Comparison of ENCODE assay signal across 20 cellular contexts in genomic region chr1:10680487-10680886, GRCh38.
DNase-seq lines count a peak whose midpoint lies in the region; ATAC-seq, FAIRE-seq and TF ChIP-seq lines count a peak whose summit lies in the region.
"Had no signal": no experiment of that assay in that cellular context is flagged by ENCODE, and none has a peak within 500 bp of the region (broad histone marks: within the 10 kb centered on the region; RNA-seq: fewer than 3 reads in every experiment).

No MANE protein-coding gene starts in this region.

- H3K36me3 Mint-ChIP-seq in GM23338 (ENCODE audit: low read depth): no peaks in the 10 kb centered on the region
- H3K36me3 Mint-ChIP-seq: T-cell had no signal

- no peaks in the 10 kb centered on the region for H3K9me3 ChIP-seq in lower lobe of right lung

- FAIRE-seq in bronchial epithelial cell (lab: Jason Lieb, UNC): peak; percentile 40

- H4K20me1 ChIP-seq in GM23338 (replicated peaks; ENCODE audit: insufficient read depth): no peaks in the 10 kb centered on the region

- H3K27me3 ChIP-seq in bronchial epithelial cell (ENCODE audit: control insufficient read depth, insufficient read depth, low read length): no peaks in the 10 kb centered on the region
- H3K27me3 ChIP-seq in lower lobe of right lung (ENCODE audit: low read depth): no peaks in the 10 kb centered on the region
- H3K27me3 ChIP-seq in GM23338 (ENCODE audit: insufficient read depth): no peaks in the 10 kb centered on the region

- ATAC-seq in lower lobe of right lung: peak; percentile 63 to 75
- no peak for ATAC-seq in GM23338
- ATAC-seq: T-cell had no signal

- no peak overlapping the region for H3K27ac Mint-ChIP-seq in GM23338
- H3K27ac Mint-ChIP-seq: nephron progenitor cell, T-cell had no signal

- H3K27me3 Mint-ChIP-seq in GM23338 (ENCODE audit: insufficient read depth, low read depth, poor library complexity): peaks cover 16% of the 10 kb centered on the region
- H3K27me3 Mint-ChIP-seq: T-cell had no signal

- H3K4me2 ChIP-seq in GM23338: no peak overlapping the region

- H3K4me3 ChIP-seq in bronchial epithelial cell (ENCODE audit: low read depth, low read length) (no peak overlapping the region), lower lobe of right lung (peak overlapping the region; percentile 20), GM23338 (no peak overlapping the region), coronary artery (no peak overlapping the region)

- H3K36me3 ChIP-seq in bronchial epithelial cell (ENCODE audit: control insufficient read depth, insufficient read depth, low read length) (peaks cover 3% of the 10 kb centered on the region), lower lobe of right lung (no peaks in the 10 kb centered on the region), GM23338 (ENCODE audit: insufficient read depth) (no peaks in the 10 kb centered on the region)
- H3K36me3 ChIP-seq: brain microvascular endothelial cell had no signal

- H3K4me1 ChIP-seq in lower lobe of right lung (peaks cover 96% of the 10 kb centered on the region), GM23338 (ENCODE audit: insufficient read depth) (peaks cover 40% of the 10 kb centered on the region)

- no peak overlapping the region for H2AFZ ChIP-seq in GM23338

- DNase-seq in bronchial epithelial cell (ENCODE audit: low read depth): peak; percentile 39
- DNase-seq in lower lobe of right lung: peak; percentile 76
- peak; percentile 35 for DNase-seq in renal cortical epithelial cell (ENCODE audit: low read depth)
- DNase-seq in GM23338 (ENCODE audit: low spot score): no peak
- DNase-seq in coronary artery (ENCODE audit: low spot score): no peak
- no peak for DNase-seq in NK-92 (lab: John Stamatoyannopoulos, UW; ENCODE audit: unreplicated experiment)
- DNase-seq in A172 (ENCODE audit: low spot score): no peak
- DNase-seq: activated CD4-positive, alpha-beta T cell treated with anti-CD3 and anti-CD28 coated beads, Interleukin-2, amount 50 U/mL, for 4 hours; activated effector memory CD4-positive, alpha-beta T cell treated with anti-CD3 and anti-CD28 coated beads, Interleukin-2, amount 50 U/mL, for 16 hours; brain microvascular endothelial cell; DMS79 treated with DMSO at 0.1 percent for 48 hours; KG1; NCI-H1105; NCI-H524 treated with DMSO at 0.1 percent for 48 hours; nephron progenitor cell; posterior cingulate gyrus; SHP77 treated with DMSO at 0.1 percent for 48 hours; substantia nigra; T-cell had no signal

- intact Hi-C loops in lower lobe of right lung (cut with DNase I): no loop called here

- no peaks in the 10 kb centered on the region; the same call in 1 of the 3 replicates for H3K9me3 Mint-ChIP-seq in GM23338
- H3K9me3 Mint-ChIP-seq: nephron progenitor cell, T-cell had no signal

- H3K9me2 ChIP-seq in GM23338 (ENCODE audit: insufficient read depth): no peaks in the 10 kb centered on the region

- H3F3A ChIP-seq in GM23338 (replicated peaks; ENCODE audit: low read depth): no peaks in the 10 kb centered on the region

- H3K4me3 Mint-ChIP-seq in GM23338: no peak overlapping the region
- H3K4me3 Mint-ChIP-seq: nephron progenitor cell, T-cell had no signal

- H3K79me2 ChIP-seq in GM23338 (replicated peaks; ENCODE audit: insufficient read depth): no peaks in the 10 kb centered on the region

- no peak for TF ChIP-seq CTCF in C4-2B (conservative IDR thresholded peaks at IDR 0.05)
- TF ChIP-seq CTCF in bronchial epithelial cell (IDR thresholded peaks at IDR 0.05; ENCODE audit: insufficient read depth, low read length, severe bottlenecking): no peak
- no peak for TF ChIP-seq CTCF in lower lobe of right lung (IDR thresholded peaks at IDR 0.05)
- TF ChIP-seq CTCF in GM23338 (conservative IDR thresholded peaks at IDR 0.05; ENCODE audit: low read depth in 2 of 2): no peak
- no peak for TF ChIP-seq CTCF in coronary artery (IDR thresholded peaks at IDR 0.05)

- peaks cover 65% of the 10 kb centered on the region for H3K4me1 Mint-ChIP-seq in GM23338

- H3K27ac ChIP-seq in C4-2B (peak overlapping the region; percentile 99), lower lobe of right lung (peak overlapping the region; percentile 69), GM23338 (ENCODE audit: low read depth) (no peak overlapping the region), coronary artery (no peak overlapping the region)
- H3K27ac ChIP-seq: brain microvascular endothelial cell had no signal

TF ChIP-seq in GM23338, 12 proteins besides CTCF, POLR2A, EP300 and RAD21:
- TF ChIP-seq ETS1 (IDR thresholded peaks at IDR 0.05): no peak
- no peak for TF ChIP-seq POLR2AphosphoS5 (IDR thresholded peaks at IDR 0.05; ENCODE audit: low read depth)
- TF ChIP-seq JUNB (IDR thresholded peaks at IDR 0.05; ENCODE audit: unreplicated experiment): no peak
- TF ChIP-seq STAT1 (IDR thresholded peaks at IDR 0.05; ENCODE audit: unreplicated experiment): no peak

Comparison
In these comparisons a context has a peak if more than half of its experiments do, and no peak if none do; other contexts are left out.
1. H3K27ac ChIP-seq: peak in C4-2B (single experiment) and lower lobe of right lung (single experiment); none in GM23338 (single experiment) and coronary artery (0 of 2).
2. DNase-seq: peak in bronchial epithelial cell (single experiment), lower lobe of right lung (single experiment) and renal cortical epithelial cell (single experiment); none in GM23338 (single experiment), coronary artery (single experiment), NK-92 (single experiment) and A172 (single experiment).